22 cellular contexts compared by ENCODE assay signal in genomic region chr4:127486248-127486647, GRCh38.
"Had no signal": no experiment of that assay in that cellular context is flagged by ENCODE, and none has a peak within 500 bp of the region (broad histone marks: within the 10 kb centered on the region; RNA-seq: fewer than 3 reads in every experiment).

No MANE protein-coding gene starts in this region.

- FAIRE-seq: keratinocyte had no signal

- H3K27ac ChIP-seq: left lung, ovary, right atrium auricular region, sigmoid colon, skin epidermis, testis, tibial nerve, upper lobe of right lung, vagina had no signal

- H3K9me3 ChIP-seq: left lung, ovary, right atrium auricular region, sigmoid colon, testis, tibial nerve, upper lobe of right lung, vagina had no signal

- H3K27ac Mint-ChIP-seq: immature natural killer cell; naive thymus-derived CD4-positive, alpha-beta T cell; nephron progenitor cell; stimulated activated naive B cell treated with anti-CD40 and anti-IgM and Interleukin-4, amounts not matched to agents 10 μg/mL and 1 μg/mL and 100 μg/mL, for 72 hours; stimulated activated naive CD8-positive, alpha-beta T cell treated with anti-CD3 and anti-CD28 coated beads, Interleukin-15, amount 100 ng/mL, for 72 hours had no signal

- H3K4me1 Mint-ChIP-seq: immature natural killer cell; naive thymus-derived CD4-positive, alpha-beta T cell; nephron progenitor cell; stimulated activated naive B cell treated with anti-CD40 and anti-IgM and Interleukin-4, amounts not matched to agents 10 μg/mL and 1 μg/mL and 100 μg/mL, for 72 hours; stimulated activated naive CD8-positive, alpha-beta T cell treated with anti-CD3 and anti-CD28 coated beads, Interleukin-15, amount 100 ng/mL, for 72 hours had no signal

- H3K9me3 Mint-ChIP-seq: nephron progenitor cell; stimulated activated naive CD8-positive, alpha-beta T cell treated with anti-CD3 and anti-CD28 coated beads, Interleukin-15, amount 100 ng/mL, for 72 hours had no signal

- H3K4me3 ChIP-seq: left lung, lung, ovary, right atrium auricular region, sigmoid colon, skin epidermis, testis, tibial nerve, upper lobe of right lung, vagina had no signal

- H3K4me1 ChIP-seq: left lung, right atrium auricular region, testis, tibial nerve, upper lobe of right lung, vagina had no signal

- DNase-seq: effector memory CD4-positive, alpha-beta T cell; immature natural killer cell; left lung; mesenchymal stem cell; naive thymus-derived CD4-positive, alpha-beta T cell; nephron progenitor cell; nucleus accumbens; ovary; sigmoid colon; stimulated activated CD4-positive, alpha-beta T cell treated with anti-CD3 and anti-CD28 coated beads, Interleukin-2, amount 100 ng/mL, for 24 hours; stimulated activated CD4-positive, alpha-beta T cell treated with anti-CD3 and anti-CD28 coated beads, Interleukin-4, amount 100 ng/mL, for 4 hours; stimulated activated naive B cell treated with anti-CD40 and anti-IgM and Interleukin-4, amounts not matched to agents 10 μg/mL and 1 μg/mL and 100 μg/mL, for 72 hours; stimulated activated naive CD8-positive, alpha-beta T cell treated with anti-CD3 and anti-CD28 coated beads, Interleukin-15, amount 100 ng/mL, for 72 hours; testis; upper lobe of right lung had no signal

- H3K27me3 ChIP-seq: left lung, ovary, right atrium auricular region, sigmoid colon, testis, tibial nerve, upper lobe of right lung, vagina had no signal

- H3K27me3 Mint-ChIP-seq: naive thymus-derived CD4-positive, alpha-beta T cell; stimulated activated naive CD8-positive, alpha-beta T cell treated with anti-CD3 and anti-CD28 coated beads, Interleukin-15, amount 100 ng/mL, for 72 hours had no signal

- H3K36me3 ChIP-seq: left lung, ovary, right atrium auricular region, sigmoid colon, tibial nerve, upper lobe of right lung, vagina had no signal

- ATAC-seq: esophagus mucosa; left lung; naive thymus-derived CD4-positive, alpha-beta T cell; stimulated activated naive B cell treated with anti-CD40 and anti-IgM and Interleukin-4, amounts not matched to agents 10 μg/mL and 1 μg/mL and 100 μg/mL, for 72 hours; stimulated activated naive CD8-positive, alpha-beta T cell treated with anti-CD3 and anti-CD28 coated beads, Interleukin-15, amount 100 ng/mL, for 72 hours; upper lobe of right lung had no signal

- H3K4me3 Mint-ChIP-seq: immature natural killer cell; naive thymus-derived CD4-positive, alpha-beta T cell; nephron progenitor cell; stimulated activated naive B cell treated with anti-CD40 and anti-IgM and Interleukin-4, amounts not matched to agents 10 μg/mL and 1 μg/mL and 100 μg/mL, for 72 hours; stimulated activated naive CD8-positive, alpha-beta T cell treated with anti-CD3 and anti-CD28 coated beads, Interleukin-15, amount 100 ng/mL, for 72 hours had no signal

- H3K36me3 Mint-ChIP-seq: immature natural killer cell; naive thymus-derived CD4-positive, alpha-beta T cell; stimulated activated naive B cell treated with anti-CD40 and anti-IgM and Interleukin-4, amounts not matched to agents 10 μg/mL and 1 μg/mL and 100 μg/mL, for 72 hours had no signal
